16 cellular contexts compared by ENCODE assay signal in the genomic region with DNA sequence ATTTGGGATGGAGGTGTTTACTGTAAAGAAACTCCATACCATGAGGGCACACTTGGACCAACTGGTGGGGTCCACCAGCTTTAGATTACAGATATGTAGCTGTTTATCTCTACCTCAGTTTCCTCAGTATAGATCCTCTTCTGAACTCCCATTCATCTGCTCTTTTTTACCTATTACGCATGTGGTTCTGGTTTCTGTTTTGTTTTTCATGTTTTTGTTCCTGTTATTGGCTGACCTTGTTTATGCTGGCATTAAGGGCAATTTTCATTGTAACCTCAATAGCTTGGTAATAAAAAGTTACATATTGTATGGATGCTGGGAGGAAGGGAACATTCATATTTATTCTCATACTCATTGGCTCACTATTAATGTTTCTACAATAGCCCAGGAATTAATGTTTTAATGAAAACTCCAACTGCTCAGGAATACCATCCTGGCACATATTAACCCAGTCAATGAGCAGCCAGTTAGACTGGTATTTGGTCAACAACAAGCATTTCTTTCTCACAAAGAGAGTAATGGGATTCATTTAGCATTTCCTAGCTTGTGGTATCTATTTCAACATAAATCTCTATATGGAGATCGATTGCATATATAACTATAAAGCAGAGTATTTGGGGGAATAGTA.
A peak's percentile ranks its signal among the peaks of the same experiment; 100 is the strongest.
DNase-seq lines count a peak whose midpoint lies in the region; ATAC-seq and TF ChIP-seq lines count a peak whose summit lies in the region.
"Had no signal": no experiment of that assay in that cellular context is flagged by ENCODE, and none has a peak within 500 bp of the region (broad histone marks: within the 10 kb centered on the region; RNA-seq: fewer than 3 reads in every experiment).

No MANE protein-coding gene starts in this region.

- ATAC-seq in GM18511 (IDR thresholded peaks at IDR 0.05; ENCODE audit: unreplicated experiment) (peak; percentile 75), GM19468 (IDR thresholded peaks at IDR 0.05; ENCODE audit: extremely low read depth, unreplicated experiment) (peak; percentile 56), HG02884 (IDR thresholded peaks at IDR 0.05; ENCODE audit: unreplicated experiment) (peak; percentile 61), HG03571 (IDR thresholded peaks at IDR 0.05; ENCODE audit: unreplicated experiment) (peak; percentile 52), Right ventricle myocardium superior (ENCODE audit: poor library complexity) (no peak)
- ATAC-seq: Panc1 had no signal

- peaks cover 0 to 20% (median 6%) of the 10 kb centered on the region in 4 donors for H3K4me1 ChIP-seq in stomach

- no peaks in the 10 kb centered on the region for H3K4me1 Mint-ChIP-seq in activated CD4-positive, alpha-beta memory T cell treated with anti-CD3 and anti-CD28 coated beads for 36 hours (ENCODE audit: low read depth)

- no peak for DNase-seq in Right ventricle myocardium superior
- no peak for DNase-seq in stomach
- no peak for DNase-seq in activated CD4-positive, alpha-beta memory T cell treated with anti-CD3 and anti-CD28 coated beads for 36 hours
- DNase-seq in lower leg skin (ENCODE audit: low spot score in 2 of 2) = no peak
- DNase-seq: activated CD4-positive, alpha-beta T cell treated with anti-CD3 and anti-CD28 coated beads for 1 hour; activated effector memory CD4-positive, alpha-beta T cell treated with Interleukin-2 at 50 U/mL for 16 hours; DMS79; NCI-H1092 treated with DMSO at 0.1 percent for 48 hours; stimulated activated CD4-positive, alpha-beta T cell treated with anti-CD3 and anti-CD28 coated beads, Interleukin-4, amount 100 ng/mL, for 4 hours; stimulated activated naive CD4-positive, alpha-beta T cell had no signal

- no peak for TF ChIP-seq EP300 in stomach (IDR thresholded peaks at IDR 0.05)

- TF ChIP-seq POLR2A in stomach (IDR thresholded peaks at IDR 0.05) = no peak
- no peak for TF ChIP-seq POLR2A in lower leg skin (IDR thresholded peaks at IDR 0.05)

- no peaks in the 10 kb centered on the region for H3K36me3 Mint-ChIP-seq in activated CD4-positive, alpha-beta memory T cell treated with anti-CD3 and anti-CD28 coated beads for 36 hours

- H3K27me3 Mint-ChIP-seq in activated CD4-positive, alpha-beta memory T cell treated with anti-CD3 and anti-CD28 coated beads for 36 hours = peaks cover 25% of the 10 kb centered on the region

- H3K4me3 ChIP-seq in stomach (no peak overlapping the region), lower leg skin (ENCODE audit: low read depth, poor library complexity, severe bottlenecking) (no peak overlapping the region)
- H3K4me3 ChIP-seq: right atrium auricular region had no signal

- POLR2A ChIA-PET in activated CD4-positive, alpha-beta memory T cell treated with anti-CD3 and anti-CD28 coated beads for 36 hours (lab: Charles Lee) = no interaction called here

- H3K36me3 ChIP-seq in stomach = no peaks in the 10 kb centered on the region
- H3K36me3 ChIP-seq: right atrium auricular region had no signal

- H3K9me3 Mint-ChIP-seq in activated CD4-positive, alpha-beta memory T cell treated with anti-CD3 and anti-CD28 coated beads for 36 hours = no peaks in the 10 kb centered on the region

- intact Hi-C loops in Right ventricle myocardium superior (cut with DNase I) (no loop called here), stomach (cut with DNase I; ENCODE audit: low total_unique reads) (no loop called here), lower leg skin (cut with DNase I; ENCODE audit: low total_unique reads) (no loop called here)
- intact Hi-C loops in activated CD4-positive, alpha-beta memory T cell treated with anti-CD3 and anti-CD28 coated beads for 36 hours (cut with micrococcal nuclease) = no loop called here

- no peak overlapping the region for H3K27ac ChIP-seq in stomach
- H3K27ac ChIP-seq: right atrium auricular region had no signal

- WGBS in stomach, 5 donors = 72 to 81% (median 79%) methylated on average over 2 of the region's 2 CpGs
- WGBS in lower leg skin, 2 donors = 70 to 84% methylated on average over 2 of the region's 2 CpGs

- no peaks in the 10 kb centered on the region for H3K9me3 ChIP-seq in stomach
- H3K9me3 ChIP-seq: right atrium auricular region had no signal

- no peak for TF ChIP-seq CTCF in stomach (IDR thresholded peaks at IDR 0.05)
- no peak for TF ChIP-seq CTCF in lower leg skin (IDR thresholded peaks at IDR 0.05)

- no peaks in the 10 kb centered on the region for H3K27me3 ChIP-seq in stomach
- H3K27me3 ChIP-seq: right atrium auricular region had no signal

- no peak overlapping the region for H3K27ac Mint-ChIP-seq in activated CD4-positive, alpha-beta memory T cell treated with anti-CD3 and anti-CD28 coated beads for 36 hours

- H3K4me3 Mint-ChIP-seq in activated CD4-positive, alpha-beta memory T cell treated with anti-CD3 and anti-CD28 coated beads for 36 hours = no peak overlapping the region

- CTCF ChIA-PET in activated CD4-positive, alpha-beta memory T cell treated with anti-CD3 and anti-CD28 coated beads for 36 hours (lab: Charles Lee) = interaction anchor here (0.8 kb wide), 1 partner anchor 52 kb away, joined by 3 read pairs; no protein-coding TSS in a partner anchor
